ENCODE assay signal across 8 cellular contexts in genomic region chr14:24429395-24430142, GRCh38. TPM values are rescaled to one million over a fixed set of nuclear protein-coding genes. Genes with fewer than 3 reads are reported as not detected.
DNase-seq lines count a peak whose midpoint lies in the region; ATAC-seq, FAIRE-seq and TF ChIP-seq lines count a peak whose summit lies in the region.

Gene CBLN3, minus strand, starts transcription at chr14:24429668. Its CDS starts 614 bp downstream, at chr14:24429054.
Gene KHNYN, plus strand, starts transcription at chr14:24429954. Its CDS starts 777 bp downstream, at chr14:24430731.

- peak; percentile 87 for FAIRE-seq in endothelial cell of umbilical vein (lab: Jason Lieb, UNC)

- H3K36me3 ChIP-seq in NT2/D1 (ENCODE audit: insufficient read depth, insufficient read length, low read length): peaks cover 15% of the 10 kb centered on the region
- H3K36me3 ChIP-seq in endothelial cell of umbilical vein (ENCODE audit: control insufficient read depth in 2 of 2, extremely low read depth in 1 of 2, insufficient read depth in 2 of 2, low read length in 2 of 2): peaks cover 7 to 14% of the 10 kb centered on the region in 2 experiments

- DNase-seq in COLO668 (lab: John Stamatoyannopoulos, UW; ENCODE audit: unreplicated experiment) (peak; percentile 91), NT2/D1 (ENCODE audit: low read depth, low spot score) (peak; percentile 55), endothelial cell of umbilical vein (ENCODE audit: low read depth, low spot score) (peak; percentile 88)
- DNase-seq in activated CD8-positive, alpha-beta memory T cell treated with anti-CD3 and anti-CD28 coated beads, Interleukin-2, amount 50 U/mL, for 24 hours (ENCODE audit: extremely low read depth): peak; percentile 58
- DNase-seq in stimulated activated CD8-positive, alpha-beta memory T cell treated with anti-CD3 and anti-CD28 coated beads, Interleukin-2, amount 100 ng/mL, for 1 hour (ENCODE audit: low read depth in 2 of 2): peak; percentile 71 to 75

- intact Hi-C loops in endothelial cell of umbilical vein (cut with micrococcal nuclease): loop anchor here (5.0 kb wide), 1 partner anchor 282 kb away; the partner anchor contains the start of genes PSME2 and RNF31

- H3K27me3 ChIP-seq in NT2/D1 (ENCODE audit: insufficient read depth, insufficient read length) (peaks cover 13% of the 10 kb centered on the region), endothelial cell of umbilical vein (ENCODE audit: control insufficient read depth in 2 of 2, insufficient read depth in 2 of 2, low read length in 2 of 2) (no peaks in the 10 kb centered on the region), mononuclear cell (ENCODE audit: insufficient read depth, low read length) (no peaks in the 10 kb centered on the region)

- TF ChIP-seq POLR2A in endothelial cell of umbilical vein (IDR thresholded peaks at IDR 0.05; ENCODE audit: low read depth, low read length): no peak

- H3K9me3 ChIP-seq in NT2/D1 (ENCODE audit: insufficient read depth, low read length) (no peaks in the 10 kb centered on the region), endothelial cell of umbilical vein (replicated peaks; ENCODE audit: control insufficient read depth, insufficient read depth, low read length) (no peaks in the 10 kb centered on the region), mononuclear cell (ENCODE audit: low read depth, low read length) (no peaks in the 10 kb centered on the region)

- TSS peak; percentile 20 for BruUV-seq in endothelial cell of umbilical vein (replicated peaks; lab: Mats Ljungman, UMichigan)

- peaks cover 23% of the 10 kb centered on the region for H3K79me2 ChIP-seq in endothelial cell of umbilical vein (ENCODE audit: control insufficient read depth, insufficient read depth, low read length)

- POLR2A ChIA-PET in endothelial cell of umbilical vein (lab: Charles Lee): interaction anchor here (0.6 to 3.2 kb wide), 6 partner anchors 11 to 96 kb away, joined by 4 to 36 read pairs (median 4); partner anchors contain the start of gene SDR39U1

- CTCF ChIA-PET in endothelial cell of umbilical vein (lab: Charles Lee): interaction anchor here (1.1 to 10.2 kb wide), 5 partner anchors 15 to 132 kb away, joined by 4 to 811 read pairs (median 32); partner anchors contain the start of genes ADCY4, CIDEB and RIPK3

- H3K4me1 ChIP-seq in NT2/D1 (ENCODE audit: insufficient read depth, insufficient read length) (peaks cover 10% of the 10 kb centered on the region), endothelial cell of umbilical vein (ENCODE audit: control insufficient read depth, extremely low read depth, insufficient read depth, low read length) (peaks cover 59% of the 10 kb centered on the region), mononuclear cell (ENCODE audit: insufficient read depth, low read length) (peaks cover 44% of the 10 kb centered on the region)

- H3K27ac ChIP-seq in endothelial cell of umbilical vein (ENCODE audit: insufficient read depth, low read depth, low read length): peak within 1 kb of the TSS; percentile 94

- ATAC-seq in GM19452 (IDR thresholded peaks at IDR 0.05; ENCODE audit: unreplicated experiment): peak; percentile 87
- ATAC-seq in HG03571 (IDR thresholded peaks at IDR 0.05; ENCODE audit: unreplicated experiment): peak; percentile 75

- H3K9ac ChIP-seq in NT2/D1 (ENCODE audit: insufficient read length, low read depth) (peak within 1 kb of the TSS; percentile 78), endothelial cell of umbilical vein (replicated peaks; ENCODE audit: extremely low read depth, insufficient read depth, low read length) (peak within 1 kb of the TSS; percentile 95)

- peak within 1 kb of the TSS; percentile 38 for H2AFZ ChIP-seq in endothelial cell of umbilical vein (ENCODE audit: low read depth, low read length)

- dilution Hi-C loops in endothelial cell of umbilical vein (cut with MboI; ENCODE audit: extremely low pct_ligation_motif_present, low sequenced_read_pairs): no loop called here

- no peaks in the 10 kb centered on the region for H3K9me1 ChIP-seq in endothelial cell of umbilical vein (replicated peaks; ENCODE audit: control insufficient read depth, extremely low read depth, insufficient read depth, low read length)

- no peaks in the 10 kb centered on the region for H4K20me1 ChIP-seq in endothelial cell of umbilical vein (replicated peaks; ENCODE audit: control insufficient read depth, extremely low read depth, insufficient read depth, low read length)

- peak within 1 kb of the TSS; percentile 87 for H3K4me2 ChIP-seq in endothelial cell of umbilical vein (ENCODE audit: insufficient read depth, low read length)

- H3K4me3 ChIP-seq in NT2/D1 (ENCODE audit: insufficient read length, low read depth) (peak within 1 kb of the TSS; percentile 67), endothelial cell of umbilical vein (replicated peaks in 1 of 3; ENCODE audit: insufficient read depth in 1 of 3, low read depth in 1 of 3, low read length in 3 of 3) (peak within 1 kb of the TSS; percentile 78 to 89 (median 85)), mononuclear cell (ENCODE audit: low read length) (peak within 1 kb of the TSS; percentile 84)

- TF ChIP-seq CTCF in endothelial cell of umbilical vein (IDR thresholded peaks at IDR 0.05; ENCODE audit: extremely low read depth in 1 of 2, insufficient read depth in 1 of 2, low read depth in 1 of 2, low read length in 2 of 2): no peak

TF ChIP-seq in endothelial cell of umbilical vein, 7 proteins besides CTCF, POLR2A, EP300 and RAD21:
- no peak for TF ChIP-seq JUN (IDR thresholded peaks at IDR 0.05; ENCODE audit: borderline replicate concordance, insufficient read depth, insufficient read length, low read depth)
- peak; percentile 61 for TF ChIP-seq FOS (IDR thresholded peaks at IDR 0.05; ENCODE audit: borderline replicate concordance, insufficient read depth, low read length)
- no peak for TF ChIP-seq MYC (IDR thresholded peaks at IDR 0.05; ENCODE audit: low read depth, low read length)
- peak; percentile 91 for TF ChIP-seq POLR2AphosphoS5 (IDR thresholded peaks at IDR 0.05; ENCODE audit: insufficient read depth, low read depth, low read length)
- TF ChIP-seq GATA2 (IDR thresholded peaks at IDR 0.05; ENCODE audit: insufficient read depth, insufficient read length, low read depth, low read length): no peak

RNA-seq across cellular contexts. Expression of gene CBLN3, which starts in this region (rescaled TPM):
- total RNA-seq in endothelial cell of umbilical vein (5.0 and 8.6 TPM in 2 replicates), mononuclear cell (0.84 TPM)
- polyA plus RNA-seq in endothelial cell of umbilical vein: 7.8 and 7.9 TPM in 2 replicates
- polyA plus RNA-seq in endothelial cell of umbilical vein (2011; cell fraction: cytosol; rRNA removed): 3.4 and 4.2 TPM in 2 replicates
- polyA plus RNA-seq in endothelial cell of umbilical vein (2011; cell fraction: nucleus; rRNA removed): 27.9 and 31.3 TPM in 2 replicates
- 4.2 and 5.1 TPM in 2 replicates for polyA plus RNA-seq in endothelial cell of umbilical vein (2012)
- 4.4 and 6.1 TPM in 2 replicates for polyA minus RNA-seq in endothelial cell of umbilical vein
- polyA minus RNA-seq in endothelial cell of umbilical vein (2011; cell fraction: cytosol; rRNA and poly(A)+ RNA removed): not detected
- 6.4 and 8.2 TPM in 2 replicates for polyA minus RNA-seq in endothelial cell of umbilical vein (2011; cell fraction: nucleus; rRNA and poly(A)+ RNA removed)

RNA-seq across cellular contexts. Expression of gene KHNYN, which starts in this region (rescaled TPM):
- total RNA-seq in endothelial cell of umbilical vein (63.3 and 66.7 TPM in 2 replicates), mononuclear cell (148 TPM)
- polyA plus RNA-seq in endothelial cell of umbilical vein: 25.2 and 25.4 TPM in 2 replicates
- polyA plus RNA-seq in endothelial cell of umbilical vein (2011; cell fraction: cytosol; rRNA removed): 19.6 and 24.3 TPM in 2 replicates
- 99.3 and 103 TPM in 2 replicates for polyA plus RNA-seq in endothelial cell of umbilical vein (2011; cell fraction: nucleus; rRNA removed)
- 39.1 and 39.8 TPM in 2 replicates for polyA plus RNA-seq in endothelial cell of umbilical vein (2012)
- polyA minus RNA-seq in endothelial cell of umbilical vein: 59.9 and 60.3 TPM in 2 replicates
- polyA minus RNA-seq in endothelial cell of umbilical vein (2011; cell fraction: cytosol; rRNA and poly(A)+ RNA removed): 7.4 TPM
- 72.1 and 82.5 TPM in 2 replicates for polyA minus RNA-seq in endothelial cell of umbilical vein (2011; cell fraction: nucleus; rRNA and poly(A)+ RNA removed)

Comparison
In these comparisons a context has a peak if more than half of its experiments do, and no peak if none do; other contexts are left out.
1. Peak in every context shown above with its lines: DNase-seq, ATAC-seq, H3K4me3 ChIP-seq and H3K27ac ChIP-seq.